21 cellular contexts compared by ENCODE assay signal in the genomic region with DNA sequence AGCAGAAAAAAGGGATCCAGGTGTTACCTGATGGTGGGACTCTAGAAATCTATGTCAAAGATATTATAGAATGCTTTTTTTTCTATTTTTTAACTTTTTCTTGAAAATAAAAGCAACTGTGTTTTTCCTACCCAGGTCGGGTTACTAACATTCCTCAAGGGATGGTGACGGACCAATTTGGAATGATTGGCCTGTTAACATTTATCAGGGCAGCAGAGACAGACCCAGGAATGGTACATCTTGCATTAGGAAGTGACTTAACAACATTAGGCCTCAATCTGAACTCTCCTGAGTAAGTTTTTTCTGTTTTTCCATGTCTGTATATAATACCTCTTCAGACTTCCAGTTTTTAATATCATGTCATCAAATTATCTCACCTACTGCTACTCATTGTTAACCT.
"Had no signal": no experiment of that assay in that cellular context is flagged by ENCODE, and none has a peak within 500 bp of the region (broad histone marks: within the 10 kb centered on the region; RNA-seq: fewer than 3 reads in every experiment).

No MANE protein-coding gene starts in this region.

- ATAC-seq: left lung; mucosa of descending colon; naive thymus-derived CD4-positive, alpha-beta T cell had no signal

- H3K9ac ChIP-seq: neural progenitor cell had no signal

- DNase-seq: activated CD4-positive, alpha-beta memory T cell treated with anti-CD3 and anti-CD28 coated beads, Interleukin-2, amount 10 ng/mL, durations not matched to agents 7 days and 5 days; activated CD4-positive, alpha-beta T cell treated with anti-CD3 and anti-CD28 coated beads for 48 hours; activated CD4-positive, CD25-positive, alpha-beta regulatory T cell; activated CD8-positive, alpha-beta memory T cell treated with anti-CD3 and anti-CD28 coated beads, Interleukin-2, amount 50 U/mL, for 4 hours; activated effector memory CD4-positive, alpha-beta T cell treated with anti-CD3 and anti-CD28 coated beads, Interleukin-2, amount 50 U/mL, for 16 hours; activated T-cell treated with anti-CD3 and anti-CD28 coated beads, Interleukin-2, amount 50 U/mL, for 48 hours; adrenal gland; caudate nucleus; colonic mucosa; kidney; left lung; mucosa of descending colon; naive thymus-derived CD4-positive, alpha-beta T cell; stimulated activated CD4-positive, alpha-beta T cell treated with anti-CD3 and anti-CD28 coated beads, Interleukin-2, amount 100 ng/mL, for 48 hours had no signal

- H3K27me3 Mint-ChIP-seq: activated CD4-positive, alpha-beta memory T cell treated with anti-CD3 and anti-CD28 coated beads, Interleukin-2, amount 10 ng/mL, durations not matched to agents 7 days and 5 days; activated naive CD4-positive, alpha-beta T cell treated with anti-CD3 and anti-CD28 coated beads, Interleukin-2, amount 50 U/mL, for 24 hours; naive thymus-derived CD4-positive, alpha-beta T cell; stimulated activated naive CD8-positive, alpha-beta T cell treated with anti-CD3 and anti-CD28 coated beads, Interleukin-15, Interleukin-2, amounts not matched to agents 100 ng/mL and 50 ng/mL, for 24 hours; type B pancreatic cell had no signal

- H3K4me3 ChIP-seq: adrenal gland, colonic mucosa, left lung, mucosa of descending colon, neural progenitor cell, prostate gland, right atrium auricular region, skin epidermis had no signal

- H3K27ac ChIP-seq: adrenal gland, colonic mucosa, left lung, neural progenitor cell, prostate gland, right atrium auricular region, skin epidermis had no signal

- H3K4me1 Mint-ChIP-seq: activated naive CD4-positive, alpha-beta T cell treated with anti-CD3 and anti-CD28 coated beads, Interleukin-2, amount 50 U/mL, for 24 hours; neural progenitor cell had no signal

- H3K4me1 ChIP-seq: adrenal gland, colonic mucosa, left lung, neural progenitor cell, prostate gland, right atrium auricular region had no signal

- H3K4me3 Mint-ChIP-seq: activated CD4-positive, alpha-beta memory T cell treated with anti-CD3 and anti-CD28 coated beads, Interleukin-2, amount 10 ng/mL, durations not matched to agents 7 days and 5 days; activated naive CD4-positive, alpha-beta T cell treated with anti-CD3 and anti-CD28 coated beads, Interleukin-2, amount 50 U/mL, for 24 hours; naive thymus-derived CD4-positive, alpha-beta T cell; neural progenitor cell; stimulated activated naive CD8-positive, alpha-beta T cell treated with anti-CD3 and anti-CD28 coated beads, Interleukin-15, Interleukin-2, amounts not matched to agents 100 ng/mL and 50 ng/mL, for 24 hours; type B pancreatic cell had no signal

- H3K9me3 ChIP-seq: adrenal gland, colonic mucosa, left lung, mucosa of descending colon, prostate gland, right atrium auricular region had no signal

- H3K9me3 Mint-ChIP-seq: activated CD4-positive, alpha-beta memory T cell treated with anti-CD3 and anti-CD28 coated beads, Interleukin-2, amount 10 ng/mL, durations not matched to agents 7 days and 5 days; activated naive CD4-positive, alpha-beta T cell treated with anti-CD3 and anti-CD28 coated beads, Interleukin-2, amount 50 U/mL, for 24 hours; naive thymus-derived CD4-positive, alpha-beta T cell; neural progenitor cell; stimulated activated naive CD8-positive, alpha-beta T cell treated with anti-CD3 and anti-CD28 coated beads, Interleukin-15, Interleukin-2, amounts not matched to agents 100 ng/mL and 50 ng/mL, for 24 hours; type B pancreatic cell had no signal

- H3K27me3 ChIP-seq: adrenal gland, colonic mucosa, left lung, neural progenitor cell, right atrium auricular region had no signal

- H3K4me2 ChIP-seq: neural progenitor cell had no signal

- H3K27ac Mint-ChIP-seq: activated CD4-positive, alpha-beta memory T cell treated with anti-CD3 and anti-CD28 coated beads, Interleukin-2, amount 10 ng/mL, durations not matched to agents 7 days and 5 days; activated naive CD4-positive, alpha-beta T cell treated with anti-CD3 and anti-CD28 coated beads, Interleukin-2, amount 50 U/mL, for 24 hours; neural progenitor cell; type B pancreatic cell had no signal
